Comparison of ENCODE assay signal across 10 cellular contexts in the genomic region with DNA sequence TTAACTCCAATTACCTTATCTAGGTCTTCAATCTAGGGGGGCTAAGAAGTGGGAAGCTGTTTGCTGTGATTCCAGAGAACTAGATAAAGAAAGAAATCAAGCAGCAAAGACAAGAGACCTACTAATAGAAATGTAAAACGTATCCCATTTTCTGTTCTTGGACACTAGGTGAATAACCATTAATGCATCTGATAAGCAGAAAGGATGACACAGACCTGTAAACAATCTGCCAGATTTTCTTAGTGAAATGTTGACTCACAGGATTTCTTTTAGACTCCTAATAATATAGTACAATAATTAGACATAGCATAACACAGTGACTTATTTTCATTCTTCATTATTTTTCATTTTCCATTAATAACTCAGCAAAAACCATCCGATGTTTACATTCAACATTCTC. TPM values are rescaled to one million over a fixed set of nuclear protein-coding genes. Genes with fewer than 3 reads are reported as not detected.
DNase-seq lines count a peak whose midpoint lies in the region; ATAC-seq and TF ChIP-seq lines count a peak whose summit lies in the region.
"Had no signal": no experiment of that assay in that cellular context is flagged by ENCODE, and none has a peak within 500 bp of the region (broad histone marks: within the 10 kb centered on the region; RNA-seq: fewer than 3 reads in every experiment).

No MANE protein-coding gene starts in this region.

- POLR2A ChIA-PET in SK-N-SH (lab: Yijun Ruan, JAX): interaction anchor here (1.0 to 2.4 kb wide), 2 partner anchors 64 to 110 kb away, joined by 3 to 9 read pairs; a partner anchor contains a TSS

- peaks cover 14% of the 10 kb centered on the region for H3K36me3 Mint-ChIP-seq in endodermal cell (ENCODE audit: low read depth)

- peaks cover 23% of the 10 kb centered on the region for H3K4me1 Mint-ChIP-seq in endodermal cell

- H3K27ac Mint-ChIP-seq in endodermal cell: no peak overlapping the region

- TF ChIP-seq CTCF in SK-N-SH (IDR thresholded peaks at IDR 0.05) (no peak), endodermal cell (conservative IDR thresholded peaks at IDR 0.05) (no peak), ovary (IDR thresholded peaks at IDR 0.05) (no peak)

- ATAC-seq in SK-N-SH treated with all-trans-retinoic acid at 6 μM for 48 hours (no peak), HG02981 (IDR thresholded peaks at IDR 0.05; ENCODE audit: unreplicated experiment) (no peak)

- H3K36me3 ChIP-seq in SK-N-SH (replicated peaks in 1 of 2; ENCODE audit: control insufficient read depth in 1 of 2, insufficient read depth in 2 of 2, low read length in 1 of 2) (peaks cover 8 to 35% of the 10 kb centered on the region in 2 experiments), SJCRH30 (no peaks in the 10 kb centered on the region), endodermal cell (ENCODE audit: control insufficient read depth, insufficient read depth, low read length) (no peaks in the 10 kb centered on the region), ovary (no peaks in the 10 kb centered on the region)
- H3K36me3 ChIP-seq: gastrocnemius medialis had no signal

- H3K9ac ChIP-seq in SK-N-SH (peak overlapping the region; percentile 81), endodermal cell (ENCODE audit: extremely low read depth, low read length, poor library complexity, severe bottlenecking) (no peak overlapping the region)

- whole genome bisulfite sequencing in SK-N-SH (ENCODE audit: low lambda C conversion rate): 14% methylated on average over 2 of the region's 2 CpGs
- 74 to 100% methylated on average over 1 to 2 of the region's 2 CpGs for WGBS in endodermal cell (ENCODE audit: insufficient coverage in 1 of 2, insufficient read length in 1 of 2), 2 experiments
- 40 to 56% (median 42%) methylated on average over 2 of the region's 2 CpGs for WGBS in ovary, 3 donors

- H3K4me2 ChIP-seq in SK-N-SH: peak overlapping the region; percentile 89

- CTCF ChIA-PET in SK-N-SH (lab: Yijun Ruan, JAX): interaction anchor here (1.1 to 3.2 kb wide), 7 partner anchors 23 to 138 kb away, joined by 3 to 23 read pairs (median 4); no protein-coding TSS in a partner anchor

- no peak for TF ChIP-seq EP300 in SK-N-SH (IDR thresholded peaks at IDR 0.05; ENCODE audit: borderline replicate concordance in 1 of 2, low read depth in 1 of 2, low read length in 1 of 2)
- no peak for TF ChIP-seq EP300 in ovary (IDR thresholded peaks at IDR 0.05)

- H4K20me1 ChIP-seq in SK-N-SH (ENCODE audit: insufficient read depth): no peaks in the 10 kb centered on the region

- peaks cover 40% of the 10 kb centered on the region; the same call in 1 of the 2 replicates for H3K79me2 ChIP-seq in SK-N-SH (ENCODE audit: insufficient read depth)

- H3K9me3 Mint-ChIP-seq in endodermal cell: no peaks in the 10 kb centered on the region

- DNase-seq in SK-N-SH (no peak), SJCRH30 (no peak), endodermal cell (no peak), ovary (no peak), NCI-H1436 treated with DMSO at 0.1 percent for 48 hours (lab: John Stamatoyannopoulos, UW) (no peak), SKM-1 treated with dmso at 0.1 percent for 144 hours (lab: John Stamatoyannopoulos, UW; ENCODE audit: unreplicated experiment) (no peak)
- DNase-seq: gastrocnemius medialis had no signal

- peak overlapping the region; percentile 79 for H3K4me3 Mint-ChIP-seq in endodermal cell

- H3K27ac ChIP-seq in SK-N-SH (ENCODE audit: low read depth in 2 of 2, low read length in 1 of 2) (peak overlapping the region; percentile 79 to 95; a peak in 3 of 4 replicates), SJCRH30 (no peak overlapping the region), endodermal cell (ENCODE audit: low read depth, low read length) (no peak overlapping the region), ovary (no peak overlapping the region)
- H3K27ac ChIP-seq: 22Rv1, gastrocnemius medialis had no signal

- peak overlapping the region; percentile 99; the same call in 1 of the 2 replicates for H2AFZ ChIP-seq in SK-N-SH (ENCODE audit: low read depth)

- peaks cover 8% of the 10 kb centered on the region for H3F3A ChIP-seq in SK-N-SH (replicated peaks; ENCODE audit: insufficient read depth)

- intact Hi-C loops in ovary (cut with DNase I): no loop called here

- no peaks in the 10 kb centered on the region for H3K9me2 ChIP-seq in SK-N-SH

- H3K4me3 ChIP-seq in SK-N-SH (ENCODE audit: low read depth in 2 of 2, low read length in 1 of 2): peak overlapping the region; percentile 84 to 100
- peak overlapping the region; percentile 85 for H3K4me3 ChIP-seq in SJCRH30
- peak overlapping the region; percentile 91 for H3K4me3 ChIP-seq in endodermal cell (ENCODE audit: low read length)
- H3K4me3 ChIP-seq in ovary: peak overlapping the region; percentile 62

- H3K4me1 ChIP-seq in SK-N-SH (ENCODE audit: control insufficient read depth in 1 of 2, insufficient read depth in 2 of 2, low read depth in 1 of 2, low read length in 1 of 2) (peaks cover 14 to 28% of the 10 kb centered on the region in 2 experiments; a peak in 3 of 4 replicates), SJCRH30 (peaks cover 5% of the 10 kb centered on the region; the same call in 1 of the 2 replicates), endodermal cell (ENCODE audit: control insufficient read depth, insufficient read depth, low read length) (no peaks in the 10 kb centered on the region), ovary (ENCODE audit: insufficient read depth) (peaks cover 3% of the 10 kb centered on the region)

- no peaks in the 10 kb centered on the region for H3K27me3 Mint-ChIP-seq in endodermal cell (ENCODE audit: insufficient read depth)

- no peak for TF ChIP-seq RAD21 in SK-N-SH (IDR thresholded peaks at IDR 0.05; ENCODE audit: low read length)

- no peaks in the 10 kb centered on the region for H3K27me3 ChIP-seq in SK-N-SH (ENCODE audit: insufficient read depth)
- H3K27me3 ChIP-seq in SJCRH30: no peaks in the 10 kb centered on the region
- no peaks in the 10 kb centered on the region for H3K27me3 ChIP-seq in endodermal cell (ENCODE audit: control insufficient read depth, insufficient read depth, low read length, poor library complexity, severe bottlenecking)
- no peaks in the 10 kb centered on the region for H3K27me3 ChIP-seq in ovary

- no peak for TF ChIP-seq POLR2A in ovary (IDR thresholded peaks at IDR 0.05)

- H3K9me3 ChIP-seq in SK-N-SH (no peaks in the 10 kb centered on the region), SJCRH30 (replicated peaks) (no peaks in the 10 kb centered on the region), endodermal cell (ENCODE audit: control insufficient read depth, low read length) (no peaks in the 10 kb centered on the region), ovary (no peaks in the 10 kb centered on the region)
- H3K9me3 ChIP-seq: gastrocnemius medialis had no signal

TF ChIP-seq in SK-N-SH, 30 proteins besides CTCF, POLR2A, EP300 and RAD21:
- TF ChIP-seq EZH2phosphoT487 (IDR thresholded peaks at IDR 0.05; ENCODE audit: borderline replicate concordance, low read depth): no peak
- peak; percentile 24; the same call in 1 of the 2 replicates for TF ChIP-seq GATA2 (CRISPR knock-in tag; IDR thresholded peaks at IDR 0.05)

TF ChIP-seq in SK-N-SH treated with all-trans-retinoic acid at 6 μM for 48 hours, 23 proteins besides CTCF, POLR2A, EP300 and RAD21 (continues in another document):
- TF ChIP-seq, protein P1, sequence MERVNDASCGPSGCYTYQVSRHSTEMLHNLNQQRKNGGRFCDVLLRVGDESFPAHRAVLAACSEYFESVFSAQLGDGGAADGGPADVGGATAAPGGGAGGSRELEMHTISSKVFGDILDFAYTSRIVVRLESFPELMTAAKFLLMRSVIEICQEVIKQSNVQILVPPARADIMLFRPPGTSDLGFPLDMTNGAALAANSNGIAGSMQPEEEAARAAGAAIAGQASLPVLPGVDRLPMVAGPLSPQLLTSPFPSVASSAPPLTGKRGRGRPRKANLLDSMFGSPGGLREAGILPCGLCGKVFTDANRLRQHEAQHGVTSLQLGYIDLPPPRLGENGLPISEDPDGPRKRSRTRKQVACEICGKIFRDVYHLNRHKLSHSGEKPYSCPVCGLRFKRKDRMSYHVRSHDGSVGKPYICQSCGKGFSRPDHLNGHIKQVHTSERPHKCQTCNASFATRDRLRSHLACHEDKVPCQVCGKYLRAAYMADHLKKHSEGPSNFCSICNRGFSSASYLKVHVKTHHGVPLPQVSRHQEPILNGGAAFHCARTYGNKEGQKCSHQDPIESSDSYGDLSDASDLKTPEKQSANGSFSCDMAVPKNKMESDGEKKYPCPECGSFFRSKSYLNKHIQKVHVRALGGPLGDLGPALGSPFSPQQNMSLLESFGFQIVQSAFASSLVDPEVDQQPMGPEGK (CRISPR knock-in tag; IDR thresholded peaks at IDR 0.05; ENCODE audit: borderline replicate concordance): no peak
- TF ChIP-seq ARNTL (CRISPR knock-in tag; IDR thresholded peaks at IDR 0.05; ENCODE audit: borderline replicate concordance, low read depth) (no peak), PPARA (CRISPR knock-in tag; IDR thresholded peaks at IDR 0.05; ENCODE audit: borderline replicate concordance) (no peak), SNAI2 (CRISPR knock-in tag; IDR thresholded peaks at IDR 0.05) (no peak), GLIS3 (CRISPR knock-in tag; IDR thresholded peaks at IDR 0.05) (no peak)
- TF ChIP-seq, protein P2, sequence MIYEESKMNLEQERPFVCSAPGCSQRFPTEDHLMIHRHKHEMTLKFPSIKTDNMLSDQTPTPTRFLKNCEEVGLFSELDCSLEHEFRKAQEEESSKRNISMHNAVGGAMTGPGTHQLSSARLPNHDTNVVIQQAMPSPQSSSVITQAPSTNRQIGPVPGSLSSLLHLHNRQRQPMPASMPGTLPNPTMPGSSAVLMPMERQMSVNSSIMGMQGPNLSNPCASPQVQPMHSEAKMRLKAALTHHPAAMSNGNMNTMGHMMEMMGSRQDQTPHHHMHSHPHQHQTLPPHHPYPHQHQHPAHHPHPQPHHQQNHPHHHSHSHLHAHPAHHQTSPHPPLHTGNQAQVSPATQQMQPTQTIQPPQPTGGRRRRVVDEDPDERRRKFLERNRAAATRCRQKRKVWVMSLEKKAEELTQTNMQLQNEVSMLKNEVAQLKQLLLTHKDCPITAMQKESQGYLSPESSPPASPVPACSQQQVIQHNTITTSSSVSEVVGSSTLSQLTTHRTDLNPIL (CRISPR knock-in tag; IDR thresholded peaks at IDR 0.05; ENCODE audit: low read depth): no peak

RNA-seq across cellular contexts. Expression of a gene that starts 1.3 kb away (rescaled TPM):
- polyA plus RNA-seq in SK-N-SH (2012; rRNA removed) (8.6 and 12.1 TPM in 2 replicates), ovary (1 to 10 TPM; 7.1 to 10.0 TPM)
- 9.9 and 10.9 TPM in 2 replicates for polyA plus RNA-seq in SK-N-SH (2012; cell fraction: cytosol; rRNA removed)
- 13.9 and 30.4 TPM in 2 replicates for polyA plus RNA-seq in SK-N-SH (2012; cell fraction: nucleus; rRNA removed)
- 16.7 and 18.6 TPM in 2 replicates for total RNA-seq in SJCRH30 (2014; rRNA removed; shearing (Covaris generic))
- total RNA-seq in endodermal cell (10 to 100 TPM; 11.3 to 13.5 TPM), ovary (10 to 100 TPM; 12.3 to 19.3 (median 15.2) TPM)
- 15.6 TPM for polyA plus RNA-seq in endodermal cell (2013, experiment 1 of 2)
- 13.0 TPM for polyA plus RNA-seq in endodermal cell (2013, experiment 2 of 2)

RNA-seq across cellular contexts. Expression of a gene that starts 23.9 kb away (rescaled TPM):
- 4.0 and 5.9 TPM in 2 replicates for polyA plus RNA-seq in SK-N-SH (2012; rRNA removed)
- 7.1 and 8.9 TPM in 2 replicates for polyA plus RNA-seq in SK-N-SH (2012; cell fraction: cytosol; rRNA removed)
- polyA plus RNA-seq in SK-N-SH (2012; cell fraction: nucleus; rRNA removed): 3.6 and 5.5 TPM in 2 replicates
- total RNA-seq in SJCRH30 (2014; rRNA removed; shearing (Covaris generic)): 0.15 and 0.40 TPM in 2 replicates
- 10 to 100 TPM; 38.5 to 44.7 TPM for total RNA-seq in endodermal cell
- 16.7 TPM for polyA plus RNA-seq in endodermal cell (2013, experiment 1 of 2)
- 24.1 TPM for polyA plus RNA-seq in endodermal cell (2013, experiment 2 of 2)
- 1 to 10 TPM in 2 of 7 donors, under 1 TPM in 5; 0.34 to 2.5 (median 0.60) TPM for total RNA-seq in ovary
- 1 to 10 TPM; 1.4 to 2.2 TPM for polyA plus RNA-seq in ovary

Comparison
In these comparisons a context has a peak if more than half of its experiments do, and no peak if none do; other contexts are left out.
1. H3K27ac ChIP-seq: peak in SK-N-SH (2 of 2); none in SJCRH30 (single experiment), endodermal cell (single experiment) and ovary (0 of 2).
2. RNA of a gene that starts 23.9 kb away (total RNA-seq): 38.5 to 44.7 TPM in endodermal cell; 0.34 to 2.5 TPM in ovary and 0.15 to 0.40 TPM in SJCRH30; every median in the first group is over 10 times any median in the second.
3. Peak in every context shown above with its lines, with median percentiles within 50 percentile points of each other: H3K4me3 ChIP-seq.